8 cellular contexts compared by ENCODE assay signal in genomic region chr11:68632802-68633201, GRCh38. TPM values are rescaled to one million over a fixed set of nuclear protein-coding genes. Genes with fewer than 3 reads are reported as not detected.
DNase-seq lines count a peak whose midpoint lies in the region; ATAC-seq and TF ChIP-seq lines count a peak whose summit lies in the region.

No MANE protein-coding gene starts in this region.

- H3K4me3 ChIP-seq in BJ (ENCODE audit: low read depth, low read length) (no peak overlapping the region), HAP-1 (no peak overlapping the region)

- ATAC-seq in activated T-cell treated with anti-CD3 and anti-CD28 coated beads, Interleukin-2, amount 50 U/mL, for 72 hours (replicated peaks in 1 of 2), result peak; percentile 44 to 49
- no peak for ATAC-seq in left cardiac atrium
- ATAC-seq in GM18519 (IDR thresholded peaks at IDR 0.05; ENCODE audit: low FRiP score, unreplicated experiment), result no peak

- no peak overlapping the region for H3K4me3 Mint-ChIP-seq in activated T-cell treated with anti-CD3 and anti-CD28 coated beads, Interleukin-2, amount 50 U/mL, for 72 hours

- POLR2A ChIA-PET in BJ (lab: Charles Lee), result no interaction called here

- no peaks in the 10 kb centered on the region for H3K4me1 Mint-ChIP-seq in activated T-cell treated with anti-CD3 and anti-CD28 coated beads, Interleukin-2, amount 50 U/mL, for 72 hours (ENCODE audit: low read depth)

- no peaks in the 10 kb centered on the region for H3K36me3 ChIP-seq in BJ (ENCODE audit: control insufficient read depth, insufficient read depth, low read length)
- no peaks in the 10 kb centered on the region for H3K36me3 ChIP-seq in HAP-1 (replicated peaks)

- H3K27me3 Mint-ChIP-seq in activated T-cell treated with anti-CD3 and anti-CD28 coated beads, Interleukin-2, amount 50 U/mL, for 72 hours (ENCODE audit: low read depth), result peaks cover 21% of the 10 kb centered on the region

- CTCF ChIA-PET in BJ (lab: Yijun Ruan, JAX), result interaction anchor here (0.6 to 1.6 kb wide), 5 partner anchors 13 to 257 kb away, joined by 3 to 7 read pairs (median 5); no protein-coding TSS in a partner anchor

- H3K9me3 Mint-ChIP-seq in activated T-cell treated with anti-CD3 and anti-CD28 coated beads, Interleukin-2, amount 50 U/mL, for 72 hours, result no peaks in the 10 kb centered on the region

- in situ Hi-C loops in HAP-1 (cut with MboI; ENCODE audit: low sequenced_read_pairs), result loop anchor here (25.0 kb wide), 1 partner anchor 454 kb away; no protein-coding TSS in a partner anchor

- no peak overlapping the region for H3K27ac Mint-ChIP-seq in activated T-cell treated with anti-CD3 and anti-CD28 coated beads, Interleukin-2, amount 50 U/mL, for 72 hours

- no peaks in the 10 kb centered on the region for H3K9me3 ChIP-seq in HAP-1

- H3K36me3 Mint-ChIP-seq in activated T-cell treated with anti-CD3 and anti-CD28 coated beads, Interleukin-2, amount 50 U/mL, for 72 hours (ENCODE audit: insufficient read depth in 2 of 2), result no peaks in the 10 kb centered on the region

- no peak for DNase-seq in BJ (ENCODE audit: low read depth)
- peak; percentile 74 to 77 for DNase-seq in HAP-1 (ENCODE audit: low spot score in 2 of 2)
- DNase-seq in NCI-H748 (lab: John Stamatoyannopoulos, UW; ENCODE audit: unreplicated experiment), result peak; percentile 83
- DNase-seq in activated T-cell treated with anti-CD3 and anti-CD28 coated beads, Interleukin-2, amount 50 U/mL, for 72 hours, result peak; percentile 46 to 49
- DNase-seq in left cardiac atrium, result peak; percentile 39
- peak; percentile 58 for DNase-seq in stimulated activated CD8-positive, alpha-beta memory T cell treated with anti-CD3 and anti-CD28 coated beads, Interleukin-4, amount 100 ng/mL, for 48 hours
- DNase-seq in NCI-H128 (lab: John Stamatoyannopoulos, UW; ENCODE audit: unreplicated experiment), result no peak

- intact Hi-C loops in left cardiac atrium (cut with DNase I), result no loop called here

- peak; percentile 57 for TF ChIP-seq CTCF in BJ (IDR thresholded peaks at IDR 0.05; ENCODE audit: insufficient read depth, low read depth, low read length)

- H3K27me3 ChIP-seq in BJ (ENCODE audit: control insufficient read depth, insufficient read depth, low read length), result peaks cover 9% of the 10 kb centered on the region
- H3K27me3 ChIP-seq in HAP-1 (ENCODE audit: low read depth), result peaks cover 14% of the 10 kb centered on the region; the same call in 1 of the 2 replicates

- no peaks in the 10 kb centered on the region for H3K4me1 ChIP-seq in HAP-1

RNA-seq across cellular contexts. Expression of gene GAL, which starts 51.5 kb away (rescaled TPM):
- polyA plus RNA-seq in BJ (2011; rRNA removed), result 2.8 and 3.0 TPM in 2 replicates
- polyA minus RNA-seq in BJ (2011; rRNA and poly(A)+ RNA removed), result 2.3 and 3.6 TPM in 2 replicates
- under 1 TPM; 0.42 to 0.53 TPM for total RNA-seq in activated T-cell treated with anti-CD3 and anti-CD28 coated beads, Interleukin-2, amount 50 U/mL, for 72 hours
- under 1 TPM in 1 of 2 donors, not detected in 1; 0.31 TPM for total RNA-seq in left cardiac atrium

Comparison
In these comparisons a context has a peak if more than half of its experiments do, and no peak if none do; other contexts are left out.
1. DNase-seq: peak in HAP-1 (2 of 2), NCI-H748 (single experiment), activated T-cell treated with anti-CD3 and anti-CD28 coated beads, Interleukin-2, amount 50 U/mL, for 72 hours (2 of 2), left cardiac atrium (single experiment) and stimulated activated CD8-positive, alpha-beta memory T cell treated with anti-CD3 and anti-CD28 coated beads, Interleukin-4, amount 100 ng/mL, for 48 hours (single experiment); none in BJ (single experiment) and NCI-H128 (single experiment).
2. ATAC-seq: peak in activated T-cell treated with anti-CD3 and anti-CD28 coated beads, Interleukin-2, amount 50 U/mL, for 72 hours (2 of 2); none in left cardiac atrium (0 of 2) and GM18519 (single experiment).